Comparison of ENCODE assay signal across 1 cellular context in genomic region chr11:10500263-10500601, GRCh38.
A peak's percentile ranks its signal among the peaks of the same experiment; 100 is the strongest.
TF ChIP-seq lines count a peak whose summit lies in the region.

No MANE protein-coding gene starts in this region.

TF ChIP-seq in HepG2, 621 proteins besides CTCF, POLR2A, EP300 and RAD21:
- no peak for TF ChIP-seq DNMT3B (CRISPR knock-in tag; conservative IDR thresholded peaks at IDR 0.05)
- TF ChIP-seq, protein P1, sequence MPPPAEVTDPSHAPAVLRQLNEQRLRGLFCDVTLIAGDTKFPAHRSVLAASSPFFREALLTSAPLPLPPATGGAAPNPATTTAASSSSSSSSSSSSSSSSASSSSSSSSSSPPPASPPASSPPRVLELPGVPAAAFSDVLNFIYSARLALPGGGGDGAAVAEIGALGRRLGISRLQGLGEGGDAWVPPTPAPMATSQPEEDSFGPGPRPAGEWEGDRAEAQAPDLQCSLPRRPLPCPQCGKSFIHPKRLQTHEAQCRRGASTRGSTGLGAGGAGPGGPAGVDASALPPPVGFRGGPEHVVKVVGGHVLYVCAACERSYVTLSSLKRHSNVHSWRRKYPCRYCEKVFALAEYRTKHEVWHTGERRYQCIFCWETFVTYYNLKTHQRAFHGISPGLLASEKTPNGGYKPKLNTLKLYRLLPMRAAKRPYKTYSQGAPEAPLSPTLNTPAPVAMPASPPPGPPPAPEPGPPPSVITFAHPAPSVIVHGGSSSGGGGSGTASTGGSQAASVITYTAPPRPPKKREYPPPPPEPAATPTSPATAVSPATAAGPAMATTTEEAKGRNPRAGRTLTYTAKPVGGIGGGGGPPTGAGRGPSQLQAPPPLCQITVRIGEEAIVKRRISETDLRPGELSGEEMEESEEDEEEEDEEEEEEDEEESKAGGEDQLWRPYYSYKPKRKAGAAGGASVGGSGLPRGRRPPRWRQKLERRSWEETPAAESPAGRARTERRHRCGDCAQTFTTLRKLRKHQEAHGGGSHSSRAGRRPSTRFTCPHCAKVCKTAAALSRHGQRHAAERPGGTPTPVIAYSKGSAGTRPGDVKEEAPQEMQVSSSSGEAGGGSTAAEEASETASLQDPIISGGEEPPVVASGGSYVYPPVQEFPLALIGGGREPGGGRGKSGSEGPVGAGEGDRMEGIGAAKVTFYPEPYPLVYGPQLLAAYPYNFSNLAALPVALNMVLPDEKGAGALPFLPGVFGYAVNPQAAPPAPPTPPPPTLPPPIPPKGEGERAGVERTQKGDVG (CRISPR knock-in tag; IDR thresholded peaks at IDR 0.05; ENCODE audit: borderline replicate concordance), result no peak
- TF ChIP-seq ZNF543 (CRISPR knock-in tag; IDR thresholded peaks at IDR 0.05), result no peak
- TF ChIP-seq AHDC1 (CRISPR knock-in tag; IDR thresholded peaks at IDR 0.05; ENCODE audit: borderline replicate concordance), result no peak
- no peak for TF ChIP-seq ZFYVE20 (CRISPR knock-in tag; IDR thresholded peaks at IDR 0.05; ENCODE audit: borderline replicate concordance, low read depth)
- TF ChIP-seq MNT (IDR thresholded peaks at IDR 0.05), result peak; percentile 73
- TF ChIP-seq ZNF44 (CRISPR knock-in tag; IDR thresholded peaks at IDR 0.05), result no peak
- TF ChIP-seq GZF1 (CRISPR knock-in tag; IDR thresholded peaks at IDR 0.05), result no peak
- no peak for TF ChIP-seq ZNF260 (CRISPR knock-in tag; IDR thresholded peaks at IDR 0.05; ENCODE audit: borderline replicate concordance, low read depth)
TF ChIP-seq in HepG2: peak in this region for 1.
